1 cellular context compared by ENCODE assay signal in the genomic region with DNA sequence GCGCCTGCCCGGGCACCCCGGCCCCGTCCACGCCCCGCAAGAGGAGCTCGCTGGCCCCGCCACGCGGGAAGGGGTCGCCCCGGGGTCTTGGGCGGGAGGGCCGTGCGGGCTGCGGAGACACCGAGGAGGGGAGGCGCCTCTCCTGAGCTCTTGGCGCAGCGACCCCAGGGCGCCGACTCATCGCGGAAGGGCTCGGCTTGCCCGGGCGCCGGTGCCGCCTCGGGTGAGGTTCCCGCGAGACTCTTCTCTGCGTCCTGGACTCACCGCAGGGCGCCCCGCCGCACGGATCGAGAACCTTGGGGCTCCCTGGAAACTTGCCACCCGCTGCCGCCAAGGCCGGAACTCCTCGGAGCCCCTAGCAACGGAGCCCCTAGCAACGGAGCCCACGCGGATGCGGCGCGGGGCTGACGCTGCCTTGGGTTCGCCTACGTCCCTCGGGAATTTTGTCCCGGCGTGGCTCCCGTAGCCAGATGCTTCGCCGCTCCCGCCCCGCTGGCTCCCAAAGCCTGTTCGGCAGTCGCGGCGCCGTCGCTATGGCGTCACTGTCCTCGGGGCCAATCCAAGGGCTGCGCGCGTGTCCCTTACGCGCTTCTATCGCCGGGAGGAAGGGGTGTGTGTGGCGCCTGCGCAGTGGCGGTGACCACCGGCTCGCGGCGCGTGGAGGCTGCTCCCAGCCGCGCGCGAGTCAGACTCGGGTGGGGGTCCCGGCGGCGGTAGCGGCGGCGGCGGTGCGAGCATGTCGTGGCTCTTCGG.
A peak's percentile ranks its signal among the peaks of the same experiment; 100 is the strongest.
TF ChIP-seq lines count a peak whose summit lies in the region.

A gene (plus strand): TSS at position 630 of the 753 bp plus-strand sequence. CDS start 107 bp downstream, at position 737.

TF ChIP-seq in GM23338, 12 proteins besides CTCF, POLR2A, EP300 and RAD21 (continued from another document):
- TF ChIP-seq, protein P1, sequence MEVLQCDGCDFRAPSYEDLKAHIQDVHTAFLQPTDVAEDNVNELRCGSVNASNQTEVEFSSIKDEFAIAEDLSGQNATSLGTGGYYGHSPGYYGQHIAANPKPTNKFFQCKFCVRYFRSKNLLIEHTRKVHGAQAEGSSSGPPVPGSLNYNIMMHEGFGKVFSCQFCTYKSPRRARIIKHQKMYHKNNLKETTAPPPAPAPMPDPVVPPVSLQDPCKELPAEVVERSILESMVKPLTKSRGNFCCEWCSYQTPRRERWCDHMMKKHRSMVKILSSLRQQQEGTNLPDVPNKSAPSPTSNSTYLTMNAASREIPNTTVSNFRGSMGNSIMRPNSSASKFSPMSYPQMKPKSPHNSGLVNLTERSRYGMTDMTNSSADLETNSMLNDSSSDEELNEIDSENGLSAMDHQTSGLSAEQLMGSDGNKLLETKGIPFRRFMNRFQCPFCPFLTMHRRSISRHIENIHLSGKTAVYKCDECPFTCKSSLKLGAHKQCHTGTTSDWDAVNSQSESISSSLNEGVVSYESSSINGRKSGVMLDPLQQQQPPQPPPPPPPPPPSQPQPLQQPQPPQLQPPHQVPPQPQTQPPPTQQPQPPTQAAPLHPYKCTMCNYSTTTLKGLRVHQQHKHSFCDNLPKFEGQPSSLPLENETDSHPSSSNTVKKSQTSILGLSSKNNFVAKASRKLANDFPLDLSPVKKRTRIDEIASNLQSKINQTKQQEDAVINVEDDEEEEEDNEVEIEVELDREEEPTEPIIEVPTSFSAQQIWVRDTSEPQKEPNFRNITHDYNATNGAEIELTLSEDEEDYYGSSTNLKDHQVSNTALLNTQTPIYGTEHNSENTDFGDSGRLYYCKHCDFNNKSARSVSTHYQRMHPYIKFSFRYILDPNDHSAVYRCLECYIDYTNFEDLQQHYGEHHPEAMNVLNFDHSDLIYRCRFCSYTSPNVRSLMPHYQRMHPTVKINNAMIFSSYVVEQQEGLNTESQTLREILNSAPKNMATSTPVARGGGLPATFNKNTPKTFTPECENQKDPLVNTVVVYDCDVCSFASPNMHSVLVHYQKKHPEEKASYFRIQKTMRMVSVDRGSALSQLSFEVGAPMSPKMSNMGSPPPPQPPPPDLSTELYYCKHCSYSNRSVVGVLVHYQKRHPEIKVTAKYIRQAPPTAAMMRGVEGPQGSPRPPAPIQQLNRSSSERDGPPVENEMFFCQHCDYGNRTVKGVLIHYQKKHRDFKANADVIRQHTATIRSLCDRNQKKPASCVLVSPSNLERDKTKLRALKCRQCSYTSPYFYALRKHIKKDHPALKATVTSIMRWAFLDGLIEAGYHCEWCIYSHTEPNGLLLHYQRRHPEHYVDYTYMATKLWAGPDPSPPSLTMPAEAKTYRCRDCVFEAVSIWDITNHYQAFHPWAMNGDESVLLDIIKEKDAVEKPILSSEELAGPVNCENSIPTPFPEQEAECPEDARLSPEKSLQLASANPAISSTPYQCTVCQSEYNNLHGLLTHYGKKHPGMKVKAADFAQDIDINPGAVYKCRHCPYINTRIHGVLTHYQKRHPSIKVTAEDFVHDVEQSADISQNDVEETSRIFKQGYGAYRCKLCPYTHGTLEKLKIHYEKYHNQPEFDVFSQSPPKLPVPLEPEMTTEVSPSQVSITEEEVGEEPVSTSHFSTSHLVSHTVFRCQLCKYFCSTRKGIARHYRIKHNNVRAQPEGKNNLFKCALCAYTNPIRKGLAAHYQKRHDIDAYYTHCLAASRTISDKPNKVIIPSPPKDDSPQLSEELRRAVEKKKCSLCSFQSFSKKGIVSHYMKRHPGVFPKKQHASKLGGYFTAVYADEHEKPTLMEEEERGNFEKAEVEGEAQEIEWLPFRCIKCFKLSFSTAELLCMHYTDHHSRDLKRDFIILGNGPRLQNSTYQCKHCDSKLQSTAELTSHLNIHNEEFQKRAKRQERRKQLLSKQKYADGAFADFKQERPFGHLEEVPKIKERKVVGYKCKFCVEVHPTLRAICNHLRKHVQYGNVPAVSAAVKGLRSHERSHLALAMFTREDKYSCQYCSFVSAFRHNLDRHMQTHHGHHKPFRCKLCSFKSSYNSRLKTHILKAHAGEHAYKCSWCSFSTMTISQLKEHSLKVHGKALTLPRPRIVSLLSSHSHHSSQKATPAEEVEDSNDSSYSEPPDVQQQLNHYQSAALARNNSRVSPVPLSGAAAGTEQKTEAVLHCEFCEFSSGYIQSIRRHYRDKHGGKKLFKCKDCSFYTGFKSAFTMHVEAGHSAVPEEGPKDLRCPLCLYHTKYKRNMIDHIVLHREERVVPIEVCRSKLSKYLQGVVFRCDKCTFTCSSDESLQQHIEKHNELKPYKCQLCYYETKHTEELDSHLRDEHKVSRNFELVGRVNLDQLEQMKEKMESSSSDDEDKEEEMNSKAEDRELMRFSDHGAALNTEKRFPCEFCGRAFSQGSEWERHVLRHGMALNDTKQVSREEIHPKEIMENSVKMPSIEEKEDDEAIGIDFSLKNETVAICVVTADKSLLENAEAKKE (CRISPR knock-in tag; IDR thresholded peaks at IDR 0.05) = no peak
- TF ChIP-seq, protein P2, sequence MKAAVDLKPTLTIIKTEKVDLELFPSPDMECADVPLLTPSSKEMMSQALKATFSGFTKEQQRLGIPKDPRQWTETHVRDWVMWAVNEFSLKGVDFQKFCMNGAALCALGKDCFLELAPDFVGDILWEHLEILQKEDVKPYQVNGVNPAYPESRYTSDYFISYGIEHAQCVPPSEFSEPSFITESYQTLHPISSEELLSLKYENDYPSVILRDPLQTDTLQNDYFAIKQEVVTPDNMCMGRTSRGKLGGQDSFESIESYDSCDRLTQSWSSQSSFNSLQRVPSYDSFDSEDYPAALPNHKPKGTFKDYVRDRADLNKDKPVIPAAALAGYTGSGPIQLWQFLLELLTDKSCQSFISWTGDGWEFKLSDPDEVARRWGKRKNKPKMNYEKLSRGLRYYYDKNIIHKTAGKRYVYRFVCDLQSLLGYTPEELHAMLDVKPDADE (IDR thresholded peaks at IDR 0.05) = peak; percentile 82
- peak; percentile 61 for TF ChIP-seq POLR2AphosphoS5 (IDR thresholded peaks at IDR 0.05; ENCODE audit: low read depth)
- TF ChIP-seq ZNF114 (CRISPR knock-in tag; IDR thresholded peaks at IDR 0.05) = no peak
TF ChIP-seq in GM23338: peak in this region for 3.
